22 cellular contexts compared by ENCODE assay signal in genomic region chr3:40855871-40856270, GRCh38.
"Had no signal": no experiment of that assay in that cellular context is flagged by ENCODE, and none has a peak within 500 bp of the region (broad histone marks: within the 10 kb centered on the region; RNA-seq: fewer than 3 reads in every experiment).

No MANE protein-coding gene starts in this region.

- DNase-seq: stimulated activated CD4-positive, alpha-beta T cell treated with anti-CD3 and anti-CD28 coated beads, Interleukin-2, amount 100 ng/mL, for 48 hours; stimulated activated CD4-positive, alpha-beta T cell treated with anti-CD3 and anti-CD28 coated beads, Interleukin-4, amount 100 ng/mL, for 1 hour; stimulated activated CD4-positive, alpha-beta T cell treated with anti-CD3 and anti-CD28 coated beads, Interleukin-4, amount 100 ng/mL, for 24 hours; stimulated activated CD4-positive, alpha-beta T cell treated with anti-CD3 and anti-CD28 coated beads, Interleukin-4, amount 100 ng/mL, for 4 hours; stimulated activated CD8-positive, alpha-beta memory T cell treated with anti-CD3 and anti-CD28 coated beads, Interleukin-4, amount 100 ng/mL, for 48 hours; stimulated activated naive B cell treated with anti-CD40 and anti-IgM and Interleukin-4, amounts not matched to agents 10 μg/mL and 1 μg/mL and 100 μg/mL, for 72 hours; stimulated activated naive CD4-positive, alpha-beta T cell; stimulated activated naive CD4-positive, alpha-beta T cell treated with Interleukin-2 at 50 U/mL for 16 hours; stimulated activated naive CD8-positive, alpha-beta T cell treated with anti-CD3 and anti-CD28 coated beads, Interleukin-15, amount 100 ng/mL, for 72 hours; stimulated activated naive CD8-positive, alpha-beta T cell treated with anti-CD3 and anti-CD28 coated beads, Interleukin-15, Interleukin-2, amounts not matched to agents 100 U/mL and 50 U/mL, for 24 hours; stomach; substantia nigra; testis; thyroid gland; tibial artery; transverse colon; trophoblast cell; upper lobe of left lung; upper lobe of right lung; uterus had no signal

- ATAC-seq: stimulated activated effector memory CD8-positive, alpha-beta T cell treated with anti-CD3 and anti-CD28 coated beads, Interleukin-12 subunit alpha, Interleukin-12 subunit beta, amount 100 ng/mL, for 72 hours; stimulated activated memory B cell treated with anti-CD40 and anti-IgM and Interleukin-4, amounts not matched to agents 10 μg/mL and 1 μg/mL and 100 μg/mL, for 72 hours; stimulated activated naive B cell treated with anti-CD40 and anti-IgM and Interleukin-4, amounts not matched to agents 10 μg/mL and 1 μg/mL and 100 μg/mL, for 72 hours; stimulated activated naive CD8-positive, alpha-beta T cell treated with anti-CD3 and anti-CD28 coated beads, Interleukin-15, amount 100 ng/mL, for 72 hours; stimulated activated naive CD8-positive, alpha-beta T cell treated with anti-CD3 and anti-CD28 coated beads, Interleukin-15, Interleukin-2, amounts not matched to agents 100 U/mL and 50 U/mL, for 24 hours; upper lobe of right lung had no signal
